In genomic region chr2:11578081-11578948, GRCh38 we compare ENCODE assay signal across 1 cellular context.
A peak's percentile ranks its signal among the peaks of the same experiment; 100 is the strongest.
TF ChIP-seq lines count a peak whose summit lies in the region.

No MANE protein-coding gene starts in this region.

TF ChIP-seq in H1, 55 proteins besides CTCF, POLR2A, EP300 and RAD21:
- TF ChIP-seq SIX5 (IDR thresholded peaks at IDR 0.05; ENCODE audit: low read depth, low read length) (no peak), SUZ12 (IDR thresholded peaks at IDR 0.05; ENCODE audit: low read length) (no peak), BCL11A (IDR thresholded peaks at IDR 0.05; ENCODE audit: low read depth in 2 of 2, low read length in 2 of 2) (no peak), BACH1 (IDR thresholded peaks at IDR 0.05; ENCODE audit: low read length) (peak; percentile 85), TEAD4 (IDR thresholded peaks at IDR 0.05; ENCODE audit: low read depth, low read length) (no peak), EZH2 (IDR thresholded peaks at IDR 0.05; ENCODE audit: low read depth, low read length, severe bottlenecking) (no peak), USF2 (IDR thresholded peaks at IDR 0.05; ENCODE audit: low read length) (no peak), MAFK (IDR thresholded peaks at IDR 0.05; ENCODE audit: low read depth, low read length) (peak; percentile 72), SP1 (IDR thresholded peaks at IDR 0.05; ENCODE audit: low read depth, low read length) (no peak), RNF2 (IDR thresholded peaks at IDR 0.05; ENCODE audit: borderline replicate concordance, low read depth, low read length, missing control alignments, poor library complexity, severe bottlenecking) (no peak), ASH2L (IDR thresholded peaks at IDR 0.05; ENCODE audit: low read length) (no peak), ZNF274 (IDR thresholded peaks at IDR 0.05; ENCODE audit: borderline replicate concordance, extremely low read depth, low read length) (no peak)
- TF ChIP-seq, protein P1, sequence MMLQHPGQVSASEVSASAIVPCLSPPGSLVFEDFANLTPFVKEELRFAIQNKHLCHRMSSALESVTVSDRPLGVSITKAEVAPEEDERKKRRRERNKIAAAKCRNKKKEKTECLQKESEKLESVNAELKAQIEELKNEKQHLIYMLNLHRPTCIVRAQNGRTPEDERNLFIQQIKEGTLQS (IDR thresholded peaks at IDR 0.05; ENCODE audit: insufficient read depth, low read depth, low read length) = no peak
- TF ChIP-seq, protein P2, sequence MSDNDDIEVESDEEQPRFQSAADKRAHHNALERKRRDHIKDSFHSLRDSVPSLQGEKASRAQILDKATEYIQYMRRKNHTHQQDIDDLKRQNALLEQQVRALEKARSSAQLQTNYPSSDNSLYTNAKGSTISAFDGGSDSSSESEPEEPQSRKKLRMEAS (IDR thresholded peaks at IDR 0.05) = no peak
